1 cellular context compared by ENCODE assay signal in the genomic region with DNA sequence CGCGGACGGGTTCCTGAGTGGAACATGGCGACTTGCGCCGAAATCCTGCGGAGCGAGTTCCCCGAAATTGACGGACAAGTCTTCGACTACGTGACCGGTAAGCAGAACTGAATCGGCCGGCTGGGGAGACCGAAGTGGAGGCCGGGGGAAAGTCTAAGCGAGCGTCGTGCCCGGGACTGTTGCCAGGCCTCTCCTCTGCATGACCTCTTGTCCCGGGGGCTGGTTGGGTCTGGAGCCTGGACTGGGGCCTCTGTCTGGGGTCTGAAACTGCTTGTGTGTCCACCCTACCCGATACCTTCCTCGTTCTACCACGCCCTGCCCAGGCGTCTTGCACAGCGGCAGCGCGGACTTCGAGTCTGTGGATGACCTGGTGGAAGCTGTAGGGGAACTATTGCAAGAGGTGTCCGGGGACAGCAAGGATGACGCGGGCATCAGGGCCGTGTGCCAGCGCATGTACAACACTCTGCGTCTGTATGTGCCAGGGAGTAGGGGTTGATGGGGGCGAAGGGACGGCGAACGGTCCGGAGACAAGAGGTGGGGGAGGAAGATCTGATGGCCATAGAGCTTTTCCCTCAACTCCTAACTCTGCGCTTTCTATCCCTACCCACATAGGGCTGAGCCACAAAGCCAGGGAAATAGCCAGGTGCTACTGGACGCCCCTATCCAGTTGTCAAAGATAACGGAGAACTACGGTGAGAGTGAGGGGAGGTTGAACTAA.
TF ChIP-seq lines count a peak whose summit lies in the region.

A gene with protein sequence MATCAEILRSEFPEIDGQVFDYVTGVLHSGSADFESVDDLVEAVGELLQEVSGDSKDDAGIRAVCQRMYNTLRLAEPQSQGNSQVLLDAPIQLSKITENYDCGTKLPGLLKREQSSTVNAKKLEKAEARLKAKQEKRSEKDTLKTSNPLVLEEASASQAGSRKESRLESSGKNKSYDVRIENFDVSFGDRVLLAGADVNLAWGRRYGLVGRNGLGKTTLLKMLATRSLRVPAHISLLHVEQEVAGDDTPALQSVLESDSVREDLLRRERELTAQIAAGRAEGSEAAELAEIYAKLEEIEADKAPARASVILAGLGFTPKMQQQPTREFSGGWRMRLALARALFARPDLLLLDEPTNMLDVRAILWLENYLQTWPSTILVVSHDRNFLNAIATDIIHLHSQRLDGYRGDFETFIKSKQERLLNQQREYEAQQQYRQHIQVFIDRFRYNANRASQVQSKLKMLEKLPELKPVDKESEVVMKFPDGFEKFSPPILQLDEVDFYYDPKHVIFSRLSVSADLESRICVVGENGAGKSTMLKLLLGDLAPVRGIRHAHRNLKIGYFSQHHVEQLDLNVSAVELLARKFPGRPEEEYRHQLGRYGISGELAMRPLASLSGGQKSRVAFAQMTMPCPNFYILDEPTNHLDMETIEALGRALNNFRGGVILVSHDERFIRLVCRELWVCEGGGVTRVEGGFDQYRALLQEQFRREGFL (plus strand): TSS at position 16 of the 718 bp plus-strand sequence. CDS start 9 bp downstream, at position 25.

TF ChIP-seq in HepG2, 621 proteins besides CTCF, POLR2A, EP300 and RAD21 (continued from another document and continues in another):
- TF ChIP-seq, protein P1, sequence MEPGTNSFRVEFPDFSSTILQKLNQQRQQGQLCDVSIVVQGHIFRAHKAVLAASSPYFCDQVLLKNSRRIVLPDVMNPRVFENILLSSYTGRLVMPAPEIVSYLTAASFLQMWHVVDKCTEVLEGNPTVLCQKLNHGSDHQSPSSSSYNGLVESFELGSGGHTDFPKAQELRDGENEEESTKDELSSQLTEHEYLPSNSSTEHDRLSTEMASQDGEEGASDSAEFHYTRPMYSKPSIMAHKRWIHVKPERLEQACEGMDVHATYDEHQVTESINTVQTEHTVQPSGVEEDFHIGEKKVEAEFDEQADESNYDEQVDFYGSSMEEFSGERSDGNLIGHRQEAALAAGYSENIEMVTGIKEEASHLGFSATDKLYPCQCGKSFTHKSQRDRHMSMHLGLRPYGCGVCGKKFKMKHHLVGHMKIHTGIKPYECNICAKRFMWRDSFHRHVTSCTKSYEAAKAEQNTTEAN (CRISPR knock-in tag; conservative IDR thresholded peaks at IDR 0.05) = no peak; the same call in 1 of the 2 replicates
- peak; percentile 53; the same call in 1 of the 2 replicates for TF ChIP-seq JUN (CRISPR knock-in tag; IDR thresholded peaks at IDR 0.05)
- TF ChIP-seq ZNF572 (CRISPR knock-in tag; IDR thresholded peaks at IDR 0.05) = no peak
- TF ChIP-seq ZNF331 (CRISPR knock-in tag; IDR thresholded peaks at IDR 0.05) = no peak
- TF ChIP-seq PHF8 (CRISPR knock-in tag; IDR thresholded peaks at IDR 0.05) = peak; percentile 84
- TF ChIP-seq ZNF460 (CRISPR knock-in tag; IDR thresholded peaks at IDR 0.05; ENCODE audit: borderline replicate concordance) = no peak
- TF ChIP-seq ZSCAN31 (CRISPR knock-in tag; IDR thresholded peaks at IDR 0.05; ENCODE audit: low read depth) = 0 out of 2 replicates have a peak, but pooled peaks have one; percentile 21
- no peak for TF ChIP-seq ZEB1 (IDR thresholded peaks at IDR 0.05; ENCODE audit: insufficient replicate concordance, low read depth)
- TF ChIP-seq SYNCRIP (IDR thresholded peaks at IDR 0.05; ENCODE audit: insufficient read depth, low read depth, low read length) = no peak
- no peak for TF ChIP-seq FOXK2 (IDR thresholded peaks at IDR 0.05)
- no peak for TF ChIP-seq MEIS2 (CRISPR knock-in tag; IDR thresholded peaks at IDR 0.05)
- TF ChIP-seq ZNF564 (CRISPR knock-in tag; IDR thresholded peaks at IDR 0.05) = no peak
- TF ChIP-seq MXD4 (CRISPR knock-in tag; IDR thresholded peaks at IDR 0.05) = 0 out of 2 replicates have a peak, but pooled peaks have one; percentile 16
- no peak for TF ChIP-seq MAF1 (CRISPR knock-in tag; IDR thresholded peaks at IDR 0.05; ENCODE audit: borderline replicate concordance)
- TF ChIP-seq, protein P2, sequence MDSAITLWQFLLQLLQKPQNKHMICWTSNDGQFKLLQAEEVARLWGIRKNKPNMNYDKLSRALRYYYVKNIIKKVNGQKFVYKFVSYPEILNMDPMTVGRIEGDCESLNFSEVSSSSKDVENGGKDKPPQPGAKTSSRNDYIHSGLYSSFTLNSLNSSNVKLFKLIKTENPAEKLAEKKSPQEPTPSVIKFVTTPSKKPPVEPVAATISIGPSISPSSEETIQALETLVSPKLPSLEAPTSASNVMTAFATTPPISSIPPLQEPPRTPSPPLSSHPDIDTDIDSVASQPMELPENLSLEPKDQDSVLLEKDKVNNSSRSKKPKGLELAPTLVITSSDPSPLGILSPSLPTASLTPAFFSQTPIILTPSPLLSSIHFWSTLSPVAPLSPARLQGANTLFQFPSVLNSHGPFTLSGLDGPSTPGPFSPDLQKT (CRISPR knock-in tag; IDR thresholded peaks at IDR 0.05; ENCODE audit: borderline replicate concordance) = no peak
- no peak for TF ChIP-seq NR1H2 (CRISPR knock-in tag; IDR thresholded peaks at IDR 0.05; ENCODE audit: borderline replicate concordance, low read depth)
- TF ChIP-seq ZNF660 (CRISPR knock-in tag; IDR thresholded peaks at IDR 0.05; ENCODE audit: borderline replicate concordance, low read depth) = no peak
- TF ChIP-seq, protein P3, sequence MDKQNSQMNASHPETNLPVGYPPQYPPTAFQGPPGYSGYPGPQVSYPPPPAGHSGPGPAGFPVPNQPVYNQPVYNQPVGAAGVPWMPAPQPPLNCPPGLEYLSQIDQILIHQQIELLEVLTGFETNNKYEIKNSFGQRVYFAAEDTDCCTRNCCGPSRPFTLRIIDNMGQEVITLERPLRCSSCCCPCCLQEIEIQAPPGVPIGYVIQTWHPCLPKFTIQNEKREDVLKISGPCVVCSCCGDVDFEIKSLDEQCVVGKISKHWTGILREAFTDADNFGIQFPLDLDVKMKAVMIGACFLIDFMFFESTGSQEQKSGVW (CRISPR knock-in tag; IDR thresholded peaks at IDR 0.05; ENCODE audit: borderline replicate concordance) = no peak
- no peak for TF ChIP-seq ZNF180 (CRISPR knock-in tag; IDR thresholded peaks at IDR 0.05; ENCODE audit: borderline replicate concordance, low read depth)
- 0 out of 2 replicates have a peak, but pooled peaks have one; percentile 41 for TF ChIP-seq MEIS1 (CRISPR knock-in tag; IDR thresholded peaks at IDR 0.05; ENCODE audit: borderline replicate concordance)
- TF ChIP-seq, protein P4, sequence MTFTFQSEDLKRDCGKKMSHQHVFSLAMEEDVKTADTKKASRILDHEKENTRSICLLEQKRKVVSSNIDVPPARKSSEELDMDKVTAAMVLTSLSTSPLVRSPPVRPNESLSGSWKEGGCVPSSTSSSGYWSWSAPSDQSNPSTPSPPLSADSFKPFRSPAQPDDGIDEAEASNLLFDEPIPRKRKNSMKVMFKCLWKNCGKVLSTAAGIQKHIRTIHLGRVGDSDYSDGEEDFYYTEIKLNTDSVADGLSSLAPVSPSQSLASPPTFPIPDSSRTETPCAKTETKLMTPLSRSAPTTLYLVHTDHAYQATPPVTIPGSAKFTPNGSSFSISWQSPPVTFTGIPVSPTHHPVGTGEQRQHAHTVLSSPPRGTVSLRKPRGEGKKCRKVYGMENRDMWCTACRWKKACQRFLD (CRISPR knock-in tag; IDR thresholded peaks at IDR 0.05; ENCODE audit: borderline replicate concordance) = no peak; the same call in 1 of the 2 replicates
- no peak for TF ChIP-seq ETV5 (CRISPR knock-in tag; IDR thresholded peaks at IDR 0.05; ENCODE audit: borderline replicate concordance)
- TF ChIP-seq, protein P5, sequence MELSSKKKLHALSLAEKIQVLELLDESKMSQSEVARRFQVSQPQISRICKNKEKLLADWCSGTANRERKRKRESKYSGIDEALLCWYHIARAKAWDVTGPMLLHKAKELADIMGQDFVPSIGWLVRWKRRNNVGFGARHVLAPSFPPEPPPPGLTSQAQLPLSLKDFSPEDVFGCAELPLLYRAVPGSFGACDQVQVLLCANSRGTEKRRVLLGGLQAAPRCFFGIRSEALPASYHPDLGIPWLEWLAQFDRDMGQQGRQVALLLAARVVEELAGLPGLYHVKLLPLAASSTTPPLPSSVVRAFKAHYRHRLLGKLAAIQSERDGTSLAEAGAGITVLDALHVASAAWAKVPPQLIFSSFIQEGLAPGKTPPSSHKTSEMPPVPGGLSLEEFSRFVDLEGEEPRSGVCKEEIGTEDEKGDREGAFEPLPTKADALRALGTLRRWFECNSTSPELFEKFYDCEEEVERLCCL (CRISPR knock-in tag; IDR thresholded peaks at IDR 0.05; ENCODE audit: borderline replicate concordance) = no peak
- TF ChIP-seq SALL1 (CRISPR knock-in tag; IDR thresholded peaks at IDR 0.05) = peak; percentile 24; the same call in 1 of the 2 replicates
- TF ChIP-seq, protein P6, sequence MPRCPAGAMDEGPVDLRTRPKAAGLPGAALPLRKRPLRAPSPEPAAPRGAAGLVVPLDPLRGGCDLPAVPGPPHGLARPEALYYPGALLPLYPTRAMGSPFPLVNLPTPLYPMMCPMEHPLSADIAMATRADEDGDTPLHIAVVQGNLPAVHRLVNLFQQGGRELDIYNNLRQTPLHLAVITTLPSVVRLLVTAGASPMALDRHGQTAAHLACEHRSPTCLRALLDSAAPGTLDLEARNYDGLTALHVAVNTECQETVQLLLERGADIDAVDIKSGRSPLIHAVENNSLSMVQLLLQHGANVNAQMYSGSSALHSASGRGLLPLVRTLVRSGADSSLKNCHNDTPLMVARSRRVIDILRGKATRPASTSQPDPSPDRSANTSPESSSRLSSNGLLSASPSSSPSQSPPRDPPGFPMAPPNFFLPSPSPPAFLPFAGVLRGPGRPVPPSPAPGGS (CRISPR knock-in tag; IDR thresholded peaks at IDR 0.05) = no peak
- TF ChIP-seq PAX8 (CRISPR knock-in tag; IDR thresholded peaks at IDR 0.05; ENCODE audit: borderline replicate concordance) = no peak
- no peak for TF ChIP-seq CBX2 (IDR thresholded peaks at IDR 0.05; ENCODE audit: low read depth, low read length)
- no peak for TF ChIP-seq CBX2 (CRISPR knock-in tag; IDR thresholded peaks at IDR 0.05; ENCODE audit: low read depth)
- TF ChIP-seq ZSCAN30 (CRISPR knock-in tag; IDR thresholded peaks at IDR 0.05) = no peak
- no peak for TF ChIP-seq RXRB (CRISPR knock-in tag; IDR thresholded peaks at IDR 0.05; ENCODE audit: borderline replicate concordance)
- TF ChIP-seq, protein P7, sequence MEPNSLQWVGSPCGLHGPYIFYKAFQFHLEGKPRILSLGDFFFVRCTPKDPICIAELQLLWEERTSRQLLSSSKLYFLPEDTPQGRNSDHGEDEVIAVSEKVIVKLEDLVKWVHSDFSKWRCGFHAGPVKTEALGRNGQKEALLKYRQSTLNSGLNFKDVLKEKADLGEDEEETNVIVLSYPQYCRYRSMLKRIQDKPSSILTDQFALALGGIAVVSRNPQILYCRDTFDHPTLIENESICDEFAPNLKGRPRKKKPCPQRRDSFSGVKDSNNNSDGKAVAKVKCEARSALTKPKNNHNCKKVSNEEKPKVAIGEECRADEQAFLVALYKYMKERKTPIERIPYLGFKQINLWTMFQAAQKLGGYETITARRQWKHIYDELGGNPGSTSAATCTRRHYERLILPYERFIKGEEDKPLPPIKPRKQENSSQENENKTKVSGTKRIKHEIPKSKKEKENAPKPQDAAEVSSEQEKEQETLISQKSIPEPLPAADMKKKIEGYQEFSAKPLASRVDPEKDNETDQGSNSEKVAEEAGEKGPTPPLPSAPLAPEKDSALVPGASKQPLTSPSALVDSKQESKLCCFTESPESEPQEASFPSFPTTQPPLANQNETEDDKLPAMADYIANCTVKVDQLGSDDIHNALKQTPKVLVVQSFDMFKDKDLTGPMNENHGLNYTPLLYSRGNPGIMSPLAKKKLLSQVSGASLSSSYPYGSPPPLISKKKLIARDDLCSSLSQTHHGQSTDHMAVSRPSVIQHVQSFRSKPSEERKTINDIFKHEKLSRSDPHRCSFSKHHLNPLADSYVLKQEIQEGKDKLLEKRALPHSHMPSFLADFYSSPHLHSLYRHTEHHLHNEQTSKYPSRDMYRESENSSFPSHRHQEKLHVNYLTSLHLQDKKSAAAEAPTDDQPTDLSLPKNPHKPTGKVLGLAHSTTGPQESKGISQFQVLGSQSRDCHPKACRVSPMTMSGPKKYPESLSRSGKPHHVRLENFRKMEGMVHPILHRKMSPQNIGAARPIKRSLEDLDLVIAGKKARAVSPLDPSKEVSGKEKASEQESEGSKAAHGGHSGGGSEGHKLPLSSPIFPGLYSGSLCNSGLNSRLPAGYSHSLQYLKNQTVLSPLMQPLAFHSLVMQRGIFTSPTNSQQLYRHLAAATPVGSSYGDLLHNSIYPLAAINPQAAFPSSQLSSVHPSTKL (CRISPR knock-in tag; IDR thresholded peaks at IDR 0.05) = no peak
- no peak for TF ChIP-seq SIN3A (IDR thresholded peaks at IDR 0.05; ENCODE audit: borderline replicate concordance, low read depth, low read length)
- TF ChIP-seq SIN3B (IDR thresholded peaks at IDR 0.05; ENCODE audit: low read length) = peak; percentile 65; the same call in 1 of the 2 replicates
- TF ChIP-seq, protein P8, sequence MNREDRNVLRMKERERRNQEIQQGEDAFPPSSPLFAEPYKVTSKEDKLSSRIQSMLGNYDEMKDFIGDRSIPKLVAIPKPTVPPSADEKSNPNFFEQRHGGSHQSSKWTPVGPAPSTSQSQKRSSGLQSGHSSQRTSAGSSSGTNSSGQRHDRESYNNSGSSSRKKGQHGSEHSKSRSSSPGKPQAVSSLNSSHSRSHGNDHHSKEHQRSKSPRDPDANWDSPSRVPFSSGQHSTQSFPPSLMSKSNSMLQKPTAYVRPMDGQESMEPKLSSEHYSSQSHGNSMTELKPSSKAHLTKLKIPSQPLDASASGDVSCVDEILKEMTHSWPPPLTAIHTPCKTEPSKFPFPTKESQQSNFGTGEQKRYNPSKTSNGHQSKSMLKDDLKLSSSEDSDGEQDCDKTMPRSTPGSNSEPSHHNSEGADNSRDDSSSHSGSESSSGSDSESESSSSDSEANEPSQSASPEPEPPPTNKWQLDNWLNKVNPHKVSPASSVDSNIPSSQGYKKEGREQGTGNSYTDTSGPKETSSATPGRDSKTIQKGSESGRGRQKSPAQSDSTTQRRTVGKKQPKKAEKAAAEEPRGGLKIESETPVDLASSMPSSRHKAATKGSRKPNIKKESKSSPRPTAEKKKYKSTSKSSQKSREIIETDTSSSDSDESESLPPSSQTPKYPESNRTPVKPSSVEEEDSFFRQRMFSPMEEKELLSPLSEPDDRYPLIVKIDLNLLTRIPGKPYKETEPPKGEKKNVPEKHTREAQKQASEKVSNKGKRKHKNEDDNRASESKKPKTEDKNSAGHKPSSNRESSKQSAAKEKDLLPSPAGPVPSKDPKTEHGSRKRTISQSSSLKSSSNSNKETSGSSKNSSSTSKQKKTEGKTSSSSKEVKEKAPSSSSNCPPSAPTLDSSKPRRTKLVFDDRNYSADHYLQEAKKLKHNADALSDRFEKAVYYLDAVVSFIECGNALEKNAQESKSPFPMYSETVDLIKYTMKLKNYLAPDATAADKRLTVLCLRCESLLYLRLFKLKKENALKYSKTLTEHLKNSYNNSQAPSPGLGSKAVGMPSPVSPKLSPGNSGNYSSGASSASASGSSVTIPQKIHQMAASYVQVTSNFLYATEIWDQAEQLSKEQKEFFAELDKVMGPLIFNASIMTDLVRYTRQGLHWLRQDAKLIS (CRISPR knock-in tag; IDR thresholded peaks at IDR 0.05) = no peak
- TF ChIP-seq NR2C2 (CRISPR knock-in tag; IDR thresholded peaks at IDR 0.05; ENCODE audit: borderline replicate concordance) = peak; percentile 56; the same call in 1 of the 2 replicates
- no peak for TF ChIP-seq ZMYM2 (CRISPR knock-in tag; IDR thresholded peaks at IDR 0.05)
- no peak; the same call in 1 of the 2 replicates for TF ChIP-seq CREM (IDR thresholded peaks at IDR 0.05)
- no peak for TF ChIP-seq CREM (CRISPR knock-in tag; IDR thresholded peaks at IDR 0.05)
- TF ChIP-seq ZNF441 (CRISPR knock-in tag; IDR thresholded peaks at IDR 0.05; ENCODE audit: borderline replicate concordance) = peak; percentile 57; the same call in 1 of the 2 replicates
- TF ChIP-seq ASH2L (IDR thresholded peaks at IDR 0.05; ENCODE audit: insufficient read length, low read depth, low read length) = peak; percentile 31
- no peak for TF ChIP-seq ZNF333 (CRISPR knock-in tag; IDR thresholded peaks at IDR 0.05; ENCODE audit: borderline replicate concordance)
- TF ChIP-seq ZNF235 (CRISPR knock-in tag; IDR thresholded peaks at IDR 0.05; ENCODE audit: borderline replicate concordance) = 0 out of 2 replicates have a peak, but pooled peaks have one; percentile 20
- TF ChIP-seq ZFY (CRISPR knock-in tag; IDR thresholded peaks at IDR 0.05) = peak; percentile 78
- 0 out of 2 replicates have a peak, but pooled peaks have one; percentile 18 for TF ChIP-seq NFATC3 (CRISPR knock-in tag; IDR thresholded peaks at IDR 0.05)
